In genomic region chr10:131708225-131708624, GRCh38 we compare ENCODE assay signal across 16 cellular contexts.
"Had no signal": no experiment of that assay in that cellular context is flagged by ENCODE, and none has a peak within 500 bp of the region (broad histone marks: within the 10 kb centered on the region; RNA-seq: fewer than 3 reads in every experiment).

No MANE protein-coding gene starts in this region.

- H3K36me3 ChIP-seq: tibial nerve had no signal

- H3K27ac ChIP-seq: epithelial cell of prostate, parathyroid adenoma, tibial nerve had no signal

- ATAC-seq: left lobe of liver, SK-N-SH treated with all-trans-retinoic acid at 6 μM for 48 hours had no signal

- DNase-seq: activated CD4-positive, alpha-beta T cell treated with anti-CD3 and anti-CD28 coated beads, Interleukin-2, amount 10 ng/mL, durations not matched to agents 24 days and 14 days; activated T-cell treated with anti-CD3 and anti-CD28 coated beads for 4 hours; foreskin melanocyte; glutamatergic neuron; hypothalamus; kidney; mammary epithelial cell; stimulated activated CD4-positive, alpha-beta T cell treated with anti-CD3 and anti-CD28 coated beads, Interleukin-2, amount 100 ng/mL, for 24 hours; stimulated activated naive CD4-positive, alpha-beta T cell treated with Interleukin-2 at 50 U/mL for 16 hours; T-helper 1 cell; T-helper 9 cell had no signal

- H3K4me1 ChIP-seq: parathyroid adenoma, tibial nerve had no signal

- H3K27me3 ChIP-seq: tibial nerve had no signal

- H2AFZ ChIP-seq: parathyroid adenoma had no signal

- H3K9ac ChIP-seq: parathyroid adenoma had no signal

- H3K4me3 ChIP-seq: tibial nerve had no signal
